In the genomic region with DNA sequence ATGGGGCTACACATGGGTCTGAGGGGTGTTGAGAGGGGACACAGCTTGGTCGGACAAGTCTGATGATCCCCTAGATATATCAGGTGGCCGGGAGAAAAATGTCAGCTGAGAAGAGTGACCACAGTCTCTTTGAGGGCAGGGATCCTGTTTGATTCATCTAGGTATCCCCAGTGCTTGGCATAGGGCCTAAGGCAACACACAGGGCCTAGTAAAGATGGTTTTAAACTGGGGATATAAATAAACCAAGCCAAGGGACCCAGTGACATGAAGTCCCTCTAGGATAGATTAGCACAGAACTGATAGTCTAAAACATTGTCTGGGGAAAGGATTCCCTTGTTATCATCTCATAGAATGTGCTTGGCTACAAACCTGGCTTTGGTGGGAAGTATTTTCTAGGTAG, we compare ENCODE assay signal across 10 cellular contexts. TPM values are rescaled to one million over a fixed set of nuclear protein-coding genes. Genes with fewer than 3 reads are reported as not detected.
A peak's percentile ranks its signal among the peaks of the same experiment; 100 is the strongest.
DNase-seq lines count a peak whose midpoint lies in the region; ATAC-seq and TF ChIP-seq lines count a peak whose summit lies in the region.
"Had no signal": no experiment of that assay in that cellular context is flagged by ENCODE, and none has a peak within 500 bp of the region (broad histone marks: within the 10 kb centered on the region; RNA-seq: fewer than 3 reads in every experiment).

No MANE protein-coding gene starts in this region.

- H2AFZ ChIP-seq in PC-9 = no peak overlapping the region

- no peaks in the 10 kb centered on the region for H3K27me3 ChIP-seq in PC-9 (ENCODE audit: insufficient read depth, low read depth)
- no peaks in the 10 kb centered on the region for H3K27me3 ChIP-seq in H7 (ENCODE audit: control insufficient read depth, insufficient read depth, low read length)

- H3K36me3 ChIP-seq in PC-9 (ENCODE audit: low read depth) (0 out of 2 replicates have a peak, but pooled peaks cover 11% of the 10 kb centered on the region), H7 (replicated peaks; ENCODE audit: control insufficient read depth, insufficient read depth, low read length) (peaks cover 4% of the 10 kb centered on the region; the same call in 1 of the 2 replicates)

- CTCF ChIA-PET in activated CD8-positive, alpha-beta memory T cell treated with anti-CD3 and anti-CD28 coated beads, Interleukin-2, amount 10 ng/mL, durations not matched to agents 7 days and 5 days (lab: Charles Lee) = interaction anchor here (1.8 to 3.2 kb wide), 2 partner anchors 15 to 329 kb away, joined by 11 to 17 read pairs; no protein-coding TSS in a partner anchor
- CTCF ChIA-PET in PC-9 (lab: Charles Lee) = no interaction called here

- H3K9me3 ChIP-seq in PC-9 (ENCODE audit: insufficient read depth, low read depth) = no peaks in the 10 kb centered on the region

- peaks cover 25% of the 10 kb centered on the region for H3K4me1 Mint-ChIP-seq in activated CD8-positive, alpha-beta memory T cell treated with anti-CD3 and anti-CD28 coated beads, Interleukin-2, amount 10 ng/mL, durations not matched to agents 7 days and 5 days
- peaks cover 11% of the 10 kb centered on the region for H3K4me1 Mint-ChIP-seq in endothelial cell (ENCODE audit: unreplicated experiment)

- H3K4me3 Mint-ChIP-seq in activated CD8-positive, alpha-beta memory T cell treated with anti-CD3 and anti-CD28 coated beads, Interleukin-2, amount 10 ng/mL, durations not matched to agents 7 days and 5 days = peak overlapping the region; percentile 95
- H3K4me3 Mint-ChIP-seq in endothelial cell (ENCODE audit: unreplicated experiment) = peak overlapping the region; percentile 90

- H3F3A ChIP-seq in PC-9 (ENCODE audit: insufficient read depth, low read depth) = peaks cover 16% of the 10 kb centered on the region

- peaks cover 7% of the 10 kb centered on the region for H3K36me3 Mint-ChIP-seq in activated CD8-positive, alpha-beta memory T cell treated with anti-CD3 and anti-CD28 coated beads, Interleukin-2, amount 10 ng/mL, durations not matched to agents 7 days and 5 days
- H3K36me3 Mint-ChIP-seq in endothelial cell (ENCODE audit: low read depth, unreplicated experiment) = peaks cover 6% of the 10 kb centered on the region

- intact Hi-C loops in PC-9 (cut with micrococcal nuclease; ENCODE audit: unreplicated experiment) = loop anchor here (5.0 kb wide), 2 partner anchors 151 to 326 kb away; a partner anchor contains a TSS

- DNase-seq in activated CD8-positive, alpha-beta memory T cell treated with anti-CD3 and anti-CD28 coated beads, Interleukin-2, amount 10 ng/mL, durations not matched to agents 7 days and 5 days = no peak
- DNase-seq in activated CD8-positive, alpha-beta memory T cell treated with anti-CD3 and anti-CD28 coated beads, Interleukin-2, amount 50 U/mL, for 48 hours = no peak
- DNase-seq in PC-9 (no peak), endothelial cell (ENCODE audit: low spot score) (no peak), retinal pigment epithelial cell (ENCODE audit: low read depth) (no peak), H7 (no peak)
- DNase-seq: NCI-H526 treated with DMSO at 0.1 percent for 48 hours, retina had no signal

- no peak for TF ChIP-seq CTCF in PC-9 (conservative IDR thresholded peaks at IDR 0.05)
- no peak for TF ChIP-seq CTCF in endothelial cell (IDR thresholded peaks at IDR 0.05; ENCODE audit: unreplicated experiment)
- TF ChIP-seq CTCF in retinal pigment epithelial cell (conservative IDR thresholded peaks at IDR 0.05; ENCODE audit: low read depth, low read length) = no peak

- H3K9me3 Mint-ChIP-seq in activated CD8-positive, alpha-beta memory T cell treated with anti-CD3 and anti-CD28 coated beads, Interleukin-2, amount 10 ng/mL, durations not matched to agents 7 days and 5 days (ENCODE audit: low read depth) = no peaks in the 10 kb centered on the region
- no peaks in the 10 kb centered on the region for H3K9me3 Mint-ChIP-seq in endothelial cell (ENCODE audit: unreplicated experiment)

- no peak overlapping the region for H3K27ac Mint-ChIP-seq in activated CD8-positive, alpha-beta memory T cell treated with anti-CD3 and anti-CD28 coated beads, Interleukin-2, amount 10 ng/mL, durations not matched to agents 7 days and 5 days
- H3K27ac Mint-ChIP-seq in endothelial cell (ENCODE audit: unreplicated experiment) = no peak overlapping the region

- no peak for ATAC-seq in activated CD8-positive, alpha-beta memory T cell treated with anti-CD3 and anti-CD28 coated beads, Interleukin-2, amount 10 ng/mL, durations not matched to agents 7 days and 5 days
- no peak for ATAC-seq in HG02884 (IDR thresholded peaks at IDR 0.05; ENCODE audit: unreplicated experiment)
- ATAC-seq in HG03432 (IDR thresholded peaks at IDR 0.05; ENCODE audit: unreplicated experiment) = no peak

- no peaks in the 10 kb centered on the region for H4K20me1 ChIP-seq in PC-9 (ENCODE audit: insufficient read depth)

- H3K27ac ChIP-seq in PC-9 = no peak overlapping the region

- H3K79me2 ChIP-seq in PC-9 (ENCODE audit: low read depth) = peaks cover 14% of the 10 kb centered on the region

- peaks cover 4% of the 10 kb centered on the region for H3K27me3 Mint-ChIP-seq in activated CD8-positive, alpha-beta memory T cell treated with anti-CD3 and anti-CD28 coated beads, Interleukin-2, amount 10 ng/mL, durations not matched to agents 7 days and 5 days
- H3K27me3 Mint-ChIP-seq in endothelial cell (ENCODE audit: unreplicated experiment) = peaks cover 2% of the 10 kb centered on the region

- H3K4me2 ChIP-seq in PC-9 = peak overlapping the region; percentile 94

- H3K4me3 ChIP-seq in PC-9 (no peak overlapping the region; the same call in 1 of the 2 replicates), retinal pigment epithelial cell (ENCODE audit: low read length) (peak overlapping the region; percentile 94), H7 (ENCODE audit: insufficient read depth, low read depth, low read length) (no peak overlapping the region)

- POLR2A ChIA-PET in PC-9 (lab: Charles Lee; ENCODE audit: unreplicated experiment) = interaction anchor here (0.6 to 0.7 kb wide), 3 partner anchors 113 to 1135 kb away, joined by 3 read pairs; no protein-coding TSS in a partner anchor

- peaks cover 15% of the 10 kb centered on the region for H3K4me1 ChIP-seq in PC-9 (replicated peaks; ENCODE audit: insufficient read depth)

- H3K9me2 ChIP-seq in PC-9 (ENCODE audit: insufficient read depth) = no peaks in the 10 kb centered on the region

- BruUV-seq in PC-9 (replicated peaks; lab: Mats Ljungman, UMichigan) = no TSS peak

RNA-seq across cellular contexts. Expression of a gene that starts 1.4 kb away (rescaled TPM):
- total RNA-seq in activated CD8-positive, alpha-beta memory T cell treated with anti-CD3 and anti-CD28 coated beads, Interleukin-2, amount 10 ng/mL, durations not matched to agents 7 days and 5 days = 10 to 100 TPM; 12.6 to 13.1 TPM
- total RNA-seq in PC-9 (2021) (13.5 and 17.4 TPM in 2 replicates), endothelial cell (ENCODE audit: unreplicated experiment) (14.3 TPM)
- total RNA-seq in H7 (2014; rRNA removed; shearing (Covaris generic)) = 6.6 and 8.6 TPM in 2 replicates
